24 cellular contexts compared by ENCODE assay signal in genomic region chr1:76161451-76161850, GRCh38.
DNase-seq lines count a peak whose midpoint lies in the region; ATAC-seq, FAIRE-seq and TF ChIP-seq lines count a peak whose summit lies in the region.
"Had no signal": no experiment of that assay in that cellular context is flagged by ENCODE, and none has a peak within 500 bp of the region (broad histone marks: within the 10 kb centered on the region; RNA-seq: fewer than 3 reads in every experiment).

No MANE protein-coding gene starts in this region.

- H3K4me1 Mint-ChIP-seq in GM23338: peaks cover 16% of the 10 kb centered on the region
- H3K4me1 Mint-ChIP-seq in nephron progenitor cell: peaks cover 15% of the 10 kb centered on the region

- DNase-seq in NCI-H524 (lab: John Stamatoyannopoulos, UW) (peak; percentile 22 to 39), NCI-H524 treated with DMSO at 0.1 percent for 48 hours (lab: John Stamatoyannopoulos, UW) (no peak), GM23338 (ENCODE audit: low spot score) (no peak), nephron progenitor cell (no peak), pancreas (no peak), COLO668 (lab: John Stamatoyannopoulos, UW; ENCODE audit: unreplicated experiment) (no peak)
- DNase-seq: 8988T; ACHN; AML-193; BE2C; Calu3; CD4-positive, alpha-beta T cell; CD8-positive, alpha-beta memory T cell; COR-L47; DMS153; DND-41; H9 had no signal

- H3K27me3 Mint-ChIP-seq in GM23338 (ENCODE audit: insufficient read depth, low read depth, poor library complexity) (peaks cover 2% of the 10 kb centered on the region), nephron progenitor cell (ENCODE audit: low read depth, poor library complexity) (peaks cover 2% of the 10 kb centered on the region)
- H3K27me3 Mint-ChIP-seq: CD4-positive, alpha-beta T cell; CD8-positive, alpha-beta memory T cell had no signal

- no peak overlapping the region for H3K4me2 ChIP-seq in GM23338
- H3K4me2 ChIP-seq: A549; BLaER1 treated with 17β-estradiol and CSF1 and Interleukin-3, amounts not matched to agents 10 nM and 100 nM had no signal

- H3K79me2 ChIP-seq in GM23338 (replicated peaks; ENCODE audit: insufficient read depth): peaks cover 14% of the 10 kb centered on the region

- H3K27ac Mint-ChIP-seq in GM23338 (no peak overlapping the region), nephron progenitor cell (peak overlapping the region; percentile 89)
- H3K27ac Mint-ChIP-seq: CD14-positive monocyte; CD4-positive, alpha-beta T cell had no signal

- H3K4me3 ChIP-seq in GM23338 (no peak overlapping the region), pancreas (no peak overlapping the region)
- H3K4me3 ChIP-seq: A549; BLaER1 treated with 17β-estradiol and CSF1 and Interleukin-3, amounts not matched to agents 10 nM and 100 nM had no signal

- intact Hi-C loops in pancreas (cut with DNase I): no loop called here

- H4K20me1 ChIP-seq in GM23338 (replicated peaks; ENCODE audit: insufficient read depth): no peaks in the 10 kb centered on the region

- H3K4me3 Mint-ChIP-seq in GM23338 (no peak overlapping the region), nephron progenitor cell (no peak overlapping the region)
- H3K4me3 Mint-ChIP-seq: CD14-positive monocyte; CD4-positive, alpha-beta T cell; CD8-positive, alpha-beta memory T cell; H9 had no signal

- H3F3A ChIP-seq in GM23338 (replicated peaks; ENCODE audit: low read depth): no peaks in the 10 kb centered on the region

- H3K36me3 ChIP-seq in GM23338 (ENCODE audit: insufficient read depth) (no peaks in the 10 kb centered on the region), pancreas (no peaks in the 10 kb centered on the region)
- H3K36me3 ChIP-seq: BE2C; BLaER1 treated with 17β-estradiol and CSF1 and Interleukin-3, amounts not matched to agents 10 nM and 100 nM had no signal

- H3K9me2 ChIP-seq in GM23338 (ENCODE audit: insufficient read depth): no peaks in the 10 kb centered on the region

- 79 to 85% methylated on average over 2 of the region's 2 CpGs for WGBS in pancreas, 2 donors

- no peak for FAIRE-seq in pancreas (lab: Jason Lieb, UNC)
- FAIRE-seq: A549, G401.6, GM12892, H1 had no signal

- no peak for ATAC-seq in GM23338
- no peak for ATAC-seq in pancreas
- ATAC-seq: A549, HCT116 had no signal

- H3K36me3 Mint-ChIP-seq in GM23338 (ENCODE audit: low read depth) (no peaks in the 10 kb centered on the region), nephron progenitor cell (ENCODE audit: low read depth) (peaks cover 14% of the 10 kb centered on the region)
- H3K36me3 Mint-ChIP-seq: CD14-positive monocyte; CD8-positive, alpha-beta memory T cell had no signal

- no peaks in the 10 kb centered on the region for H3K9me3 ChIP-seq in pancreas
- H3K9me3 ChIP-seq: A549, BE2C had no signal

- H3K27ac ChIP-seq in GM23338 (ENCODE audit: low read depth) (0 out of 2 replicates have a peak overlapping the region, but pooled peaks have one; percentile 6), pancreas (no peak overlapping the region)
- H3K27ac ChIP-seq: A549; BLaER1 treated with 17β-estradiol and CSF1 and Interleukin-3, amounts not matched to agents 10 nM and 100 nM had no signal

- H3K27me3 ChIP-seq in GM23338 (ENCODE audit: insufficient read depth) (no peaks in the 10 kb centered on the region), pancreas (no peaks in the 10 kb centered on the region)
- H3K27me3 ChIP-seq: BE2C; BLaER1 treated with 17β-estradiol and CSF1 and Interleukin-3, amounts not matched to agents 10 nM and 100 nM had no signal

- H3K4me1 ChIP-seq in GM23338 (ENCODE audit: insufficient read depth) (no peaks in the 10 kb centered on the region), pancreas (no peaks in the 10 kb centered on the region)
- H3K4me1 ChIP-seq: A549; BE2C; BLaER1 treated with 17β-estradiol and CSF1 and Interleukin-3, amounts not matched to agents 10 nM and 100 nM had no signal

- TF ChIP-seq CTCF in GM23338 (conservative IDR thresholded peaks at IDR 0.05; ENCODE audit: low read depth in 2 of 2): no peak
- TF ChIP-seq CTCF in nephron progenitor cell (IDR thresholded peaks at IDR 0.05): no peak
- no peak for TF ChIP-seq CTCF in pancreas (IDR thresholded peaks at IDR 0.05)

- H2AFZ ChIP-seq in GM23338: no peak overlapping the region

- H3K9me3 Mint-ChIP-seq in GM23338: no peaks in the 10 kb centered on the region
- H3K9me3 Mint-ChIP-seq in nephron progenitor cell: peaks cover 10% of the 10 kb centered on the region
- H3K9me3 Mint-ChIP-seq: CD8-positive, alpha-beta memory T cell; H9 had no signal

TF ChIP-seq in GM23338, 12 proteins besides CTCF, POLR2A, EP300 and RAD21:
- TF ChIP-seq CREB1 (CRISPR knock-in tag; IDR thresholded peaks at IDR 0.05; ENCODE audit: low read depth) (no peak), ZNF462 (CRISPR knock-in tag; IDR thresholded peaks at IDR 0.05) (no peak), STAT1 (IDR thresholded peaks at IDR 0.05; ENCODE audit: unreplicated experiment) (no peak), ZNF114 (CRISPR knock-in tag; IDR thresholded peaks at IDR 0.05) (no peak)

Comparison
In these comparisons a context has a peak if more than half of its experiments do, and no peak if none do; other contexts are left out.
1. DNase-seq: peak in NCI-H524 (2 of 2); none in NCI-H524 treated with DMSO at 0.1 percent for 48 hours (single experiment), GM23338 (single experiment), nephron progenitor cell (single experiment), pancreas (0 of 6) and COLO668 (single experiment).